Comparison of ENCODE assay signal across 16 cellular contexts in the genomic region with DNA sequence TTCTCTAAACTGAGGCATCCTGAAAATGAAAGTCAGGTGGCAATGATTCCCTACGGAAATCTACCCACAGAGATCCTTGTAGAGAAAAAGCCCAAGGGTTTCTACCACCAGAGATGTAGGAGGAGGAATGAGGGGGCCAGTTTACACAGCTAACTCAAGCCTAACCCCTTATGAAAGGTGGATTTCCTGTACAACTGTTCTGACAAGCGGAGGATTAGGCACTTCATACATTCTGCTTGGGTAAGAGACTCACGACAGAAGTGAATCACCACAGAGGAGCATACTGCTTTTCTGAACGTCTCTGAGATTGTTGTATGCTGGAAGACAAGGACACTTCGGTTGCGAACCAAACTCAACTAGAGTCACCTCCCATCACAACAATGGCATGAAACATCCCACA.
DNase-seq lines count a peak whose midpoint lies in the region; ATAC-seq and TF ChIP-seq lines count a peak whose summit lies in the region.
"Had no signal": no experiment of that assay in that cellular context is flagged by ENCODE, and none has a peak within 500 bp of the region (broad histone marks: within the 10 kb centered on the region; RNA-seq: fewer than 3 reads in every experiment).

No MANE protein-coding gene starts in this region.

- H3K9ac ChIP-seq in GM23248, result peak overlapping the region; percentile 77
- H3K9ac ChIP-seq in rectal smooth muscle tissue (ENCODE audit: low read length), result no peak overlapping the region

- peaks cover 18% of the 10 kb centered on the region for H3K36me3 ChIP-seq in CD8-positive, alpha-beta T cell (ENCODE audit: insufficient read depth, low read length)
- H3K36me3 ChIP-seq in GM23248 (ENCODE audit: low read depth), result no peaks in the 10 kb centered on the region
- peaks cover 0 to 5% of the 10 kb centered on the region in 2 donors for H3K36me3 ChIP-seq in esophagus (ENCODE audit: control insufficient read depth in 2 of 2, insufficient read depth in 2 of 2, low read length in 1 of 2)
- H3K36me3 ChIP-seq in rectal smooth muscle tissue (ENCODE audit: control insufficient read depth, insufficient read depth, low read length), result peaks cover 6% of the 10 kb centered on the region
- H3K36me3 ChIP-seq: SJCRH30 had no signal

- in situ Hi-C loops in GM23248 (cut with MboI), result loop anchor here (10.0 kb wide), 1 partner anchor 146 kb away; no protein-coding TSS in a partner anchor

- H3K27me3 ChIP-seq in CD8-positive, alpha-beta T cell (ENCODE audit: insufficient read depth, low read length), result no peaks in the 10 kb centered on the region
- no peaks in the 10 kb centered on the region for H3K27me3 ChIP-seq in GM23248 (replicated peaks; ENCODE audit: insufficient read depth)
- H3K27me3 ChIP-seq in esophagus (ENCODE audit: control insufficient read depth in 1 of 2, insufficient read depth in 2 of 2, low read length in 2 of 2), result no peaks in the 10 kb centered on the region
- no peaks in the 10 kb centered on the region for H3K27me3 ChIP-seq in rectal smooth muscle tissue (ENCODE audit: control insufficient read depth, insufficient read depth, low read length)
- no peaks in the 10 kb centered on the region for H3K27me3 ChIP-seq in dorsolateral prefrontal cortex
- H3K27me3 ChIP-seq: SJCRH30 had no signal

- no peak overlapping the region for H3K27ac ChIP-seq in CD8-positive, alpha-beta T cell (ENCODE audit: low read depth, low read length)
- H3K27ac ChIP-seq in GM23248 (peak overlapping the region; percentile 93), esophagus (ENCODE audit: low read depth in 2 of 2, low read length in 1 of 2) (peak overlapping the region; percentile 3 to 30), rectal smooth muscle tissue (ENCODE audit: low read depth, low read length) (peak overlapping the region; percentile 69), dorsolateral prefrontal cortex (peak overlapping the region in 12 of 59 donors; percentile 9 to 64 (median 30))
- H3K27ac ChIP-seq: epithelial cell of prostate, SJCRH30, VCaP had no signal

- no peaks in the 10 kb centered on the region for H3K27me3 Mint-ChIP-seq in CD8-positive, alpha-beta T cell (ENCODE audit: low read depth)
- H3K27me3 Mint-ChIP-seq: central memory CD8-positive, alpha-beta T cell; stimulated activated naive CD8-positive, alpha-beta T cell treated with anti-CD3 and anti-CD28 coated beads, Interleukin-15, Interleukin-2, amounts not matched to agents 100 ng/mL and 50 ng/mL, for 24 hours had no signal

- H3K4me1 Mint-ChIP-seq in CD8-positive, alpha-beta T cell (ENCODE audit: low read depth), result peaks cover 26% of the 10 kb centered on the region

- H3K4me3 ChIP-seq in CD8-positive, alpha-beta T cell (ENCODE audit: low read depth, low read length), result no peak overlapping the region
- H3K4me3 ChIP-seq in GM23248, result no peak overlapping the region
- no peak overlapping the region for H3K4me3 ChIP-seq in esophagus (ENCODE audit: low read depth in 1 of 2, low read length in 2 of 2)
- H3K4me3 ChIP-seq in rectal smooth muscle tissue (ENCODE audit: low read length), result no peak overlapping the region
- H3K4me3 ChIP-seq in dorsolateral prefrontal cortex, result no peak overlapping the region
- H3K4me3 ChIP-seq: SJCRH30 had no signal

- no peaks in the 10 kb centered on the region for H3K9me3 Mint-ChIP-seq in CD8-positive, alpha-beta T cell
- H3K9me3 Mint-ChIP-seq: central memory CD8-positive, alpha-beta T cell; stimulated activated naive CD8-positive, alpha-beta T cell treated with anti-CD3 and anti-CD28 coated beads, Interleukin-15, Interleukin-2, amounts not matched to agents 100 ng/mL and 50 ng/mL, for 24 hours had no signal

- H3K4me1 ChIP-seq in CD8-positive, alpha-beta T cell (ENCODE audit: insufficient read depth, low read length), result no peaks in the 10 kb centered on the region
- H3K4me1 ChIP-seq in GM23248 (ENCODE audit: insufficient read depth), result peaks cover 56% of the 10 kb centered on the region
- H3K4me1 ChIP-seq in esophagus (ENCODE audit: control insufficient read depth in 2 of 2, insufficient read depth in 2 of 2, low read length in 1 of 2), result no peaks in the 10 kb centered on the region
- H3K4me1 ChIP-seq in rectal smooth muscle tissue (ENCODE audit: control insufficient read depth, insufficient read depth, low read length), result peaks cover 9% of the 10 kb centered on the region
- H3K4me1 ChIP-seq: SJCRH30 had no signal

- H4K20me1 ChIP-seq in GM23248 (ENCODE audit: insufficient read depth), result no peaks in the 10 kb centered on the region

- H2AFZ ChIP-seq in GM23248, result no peak overlapping the region

- ATAC-seq in CD8-positive, alpha-beta T cell, result no peak

- 58 to 59% methylated on average over 6 of the region's 6 CpGs for WGBS in GM23248 (ENCODE audit: low coverage in 1 of 2, low lambda C conversion rate in 2 of 2, missing lambda C conversion rate in 2 of 2), 2 experiments
- WGBS in esophagus, 2 donors, result 47 to 70% methylated on average over 6 of the region's 6 CpGs

- CTCF ChIA-PET in CD8-positive, alpha-beta T cell (lab: Charles Lee), result interaction anchor here (1.0 to 6.7 kb wide), 3 partner anchors 14 to 176 kb away, joined by 3 to 41 read pairs (median 3); a partner anchor contains a TSS

- no peaks in the 10 kb centered on the region for H3K9me2 ChIP-seq in GM23248 (ENCODE audit: insufficient read depth)

- no peak overlapping the region for H3K4me3 Mint-ChIP-seq in CD8-positive, alpha-beta T cell
- H3K4me3 Mint-ChIP-seq: central memory CD8-positive, alpha-beta T cell; stimulated activated naive CD8-positive, alpha-beta T cell treated with anti-CD3 and anti-CD28 coated beads, Interleukin-15, Interleukin-2, amounts not matched to agents 100 ng/mL and 50 ng/mL, for 24 hours had no signal

- peak overlapping the region; percentile 32 for H3K4me2 ChIP-seq in GM23248 (ENCODE audit: unreplicated experiment)

- H3K36me3 Mint-ChIP-seq in CD8-positive, alpha-beta T cell, result peaks cover 66% of the 10 kb centered on the region

- peaks cover 37% of the 10 kb centered on the region for H3K79me2 ChIP-seq in GM23248 (ENCODE audit: insufficient read depth)

- no peak for TF ChIP-seq CTCF in CD8-positive, alpha-beta T cell (IDR thresholded peaks at IDR 0.05)
- TF ChIP-seq CTCF in dorsolateral prefrontal cortex (IDR thresholded peaks at IDR 0.05 in 54 of 56, conservative IDR thresholded peaks at IDR 0.05 in 2 of 56; ENCODE audit: low read depth in 1 of 56, partially characterized antibody in 56 of 56), result no peak

- peak overlapping the region; percentile 41 for H3K27ac Mint-ChIP-seq in CD8-positive, alpha-beta T cell
- H3K27ac Mint-ChIP-seq: stimulated activated naive CD8-positive, alpha-beta T cell treated with anti-CD3 and anti-CD28 coated beads, Interleukin-15, Interleukin-2, amounts not matched to agents 100 ng/mL and 50 ng/mL, for 24 hours had no signal

- POLR2A ChIA-PET in CD8-positive, alpha-beta T cell (lab: Charles Lee), result no interaction called here

- no peaks in the 10 kb centered on the region for H3K9me3 ChIP-seq in CD8-positive, alpha-beta T cell (ENCODE audit: low read length)
- H3K9me3 ChIP-seq in GM23248 (ENCODE audit: low read depth) (no peaks in the 10 kb centered on the region), esophagus (ENCODE audit: control insufficient read depth in 2 of 2, insufficient read depth in 1 of 2, low read depth in 1 of 2, low read length in 1 of 2) (no peaks in the 10 kb centered on the region)
- H3K9me3 ChIP-seq: SJCRH30 had no signal

- intact Hi-C loops in CD8-positive, alpha-beta T cell (cut with DNase I, micrococcal nuclease), result no loop called here
- intact Hi-C loops in dorsolateral prefrontal cortex (cut with DNase I), result loop anchor here (5.0 to 10.0 kb wide), 2 partner anchors 56 to 109 kb away; no protein-coding TSS in a partner anchor

- no peak for DNase-seq in CD8-positive, alpha-beta T cell
- DNase-seq in GM23248 (peak; percentile 61), dorsolateral prefrontal cortex (no peak), NCI-H1048 (lab: John Stamatoyannopoulos, UW) (no peak), NCI-H2029 treated with DMSO at 0.1 percent for 48 hours (lab: John Stamatoyannopoulos, UW) (no peak)
- DNase-seq in activated effector memory CD4-positive, alpha-beta T cell treated with Interleukin-2 at 50 U/mL for 16 hours, result no peak
- DNase-seq: GOT3; Kasumi-1; stimulated activated CD4-positive, alpha-beta T cell treated with anti-CD3 and anti-CD28 coated beads, Interleukin-4, amount 100 ng/mL, for 4 hours had no signal

- peaks cover 53% of the 10 kb centered on the region for H3F3A ChIP-seq in GM23248 (ENCODE audit: insufficient read depth)

Comparison
In these comparisons a context has a peak if more than half of its experiments do, and no peak if none do; other contexts are left out.
1. intact Hi-C loops: an anchor here in dorsolateral prefrontal cortex (5.0 to 10.0 kb wide); none called in CD8-positive, alpha-beta T cell.